ENCODE assay signal across 23 cellular contexts in the genomic region with DNA sequence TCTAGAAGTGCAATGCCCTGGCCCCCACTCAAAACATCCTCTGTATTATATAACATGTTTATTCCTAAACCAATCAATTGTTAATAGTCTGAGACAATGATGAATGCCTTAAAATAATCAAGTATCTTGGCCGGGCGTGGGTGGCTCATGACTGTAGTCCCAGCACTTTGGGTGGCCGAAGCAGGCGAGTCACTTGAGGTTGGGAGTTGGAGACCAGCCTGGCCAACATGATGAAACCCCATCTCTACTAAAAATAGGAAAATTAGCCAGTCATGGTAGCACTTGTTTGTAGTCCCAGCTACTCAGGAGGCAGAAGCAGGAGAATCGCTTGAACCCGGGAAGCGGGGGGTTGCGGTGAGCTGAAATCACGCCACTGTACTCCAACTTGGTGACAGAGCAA. TPM values are rescaled to one million over a fixed set of nuclear protein-coding genes. Genes with fewer than 3 reads are reported as not detected.
"Had no signal": no experiment of that assay in that cellular context is flagged by ENCODE, and none has a peak within 500 bp of the region (broad histone marks: within the 10 kb centered on the region; RNA-seq: fewer than 3 reads in every experiment).

No MANE protein-coding gene starts in this region.

- H3K27me3 ChIP-seq: esophagus squamous epithelium, pancreas, right lobe of liver, stomach, testis, tibial artery had no signal

- DNase-seq: cortex of kidney; effector memory CD8-positive, alpha-beta T cell; erythroblast; esophagus squamous epithelium; hypothalamus; immature natural killer cell; islet precursor cell; left ventricle myocardium superior; lower lobe of right lung; natural killer cell; pancreas; right lobe of liver; stimulated activated CD4-positive, alpha-beta T cell treated with anti-CD3 and anti-CD28 coated beads, Interleukin-12 subunit alpha, Interleukin-12 subunit beta, amount 100 ng/mL, for 4 hours; stimulated activated CD4-positive, alpha-beta T cell treated with anti-CD3 and anti-CD28 coated beads, Interleukin-1b, Interleukin-23, amount 100 ng/mL, for 48 hours; stimulated activated CD4-positive, alpha-beta T cell treated with anti-CD3 and anti-CD28 coated beads, Interleukin-4, amount 100 ng/mL, for 1 hour; stimulated activated CD8-positive, alpha-beta memory T cell treated with anti-CD3 and anti-CD28 coated beads, Interleukin-4, amount 100 ng/mL, for 48 hours; stimulated activated naive CD4-positive, alpha-beta T cell treated with Interleukin-2 at 50 U/mL for 16 hours; stomach; substantia nigra; testis; tibial artery had no signal

- H3K27me3 Mint-ChIP-seq: effector memory CD8-positive, alpha-beta T cell; type B pancreatic cell had no signal

- H3K9me3 ChIP-seq: esophagus squamous epithelium, lower lobe of right lung, pancreas, right lobe of liver, stomach, testis, tibial artery had no signal

- H3K9me3 Mint-ChIP-seq: type B pancreatic cell had no signal

- H3K4me1 Mint-ChIP-seq: immature natural killer cell, natural killer cell had no signal

- H3K4me3 Mint-ChIP-seq: effector memory CD8-positive, alpha-beta T cell; immature natural killer cell; natural killer cell; type B pancreatic cell had no signal

- H3K27ac Mint-ChIP-seq: effector memory CD8-positive, alpha-beta T cell; immature natural killer cell; natural killer cell; type B pancreatic cell had no signal

- H3K36me3 ChIP-seq: esophagus squamous epithelium, lower lobe of right lung, pancreas, right lobe of liver, stomach, tibial artery had no signal

- H3K4me2 ChIP-seq: smooth muscle cell had no signal

- H3K4me1 ChIP-seq: esophagus squamous epithelium, lower lobe of right lung, pancreas, right lobe of liver, stomach, testis, tibial artery had no signal

- H3K4me3 ChIP-seq: esophagus squamous epithelium, lower lobe of right lung, pancreas, right lobe of liver, smooth muscle cell, stomach, testis, tibial artery had no signal

- ATAC-seq: effector memory CD8-positive, alpha-beta T cell; left ventricle myocardium superior; lower lobe of right lung; natural killer cell; pancreas; right lobe of liver had no signal

- H3K36me3 Mint-ChIP-seq: immature natural killer cell, natural killer cell, type B pancreatic cell had no signal

- H3K27ac ChIP-seq: esophagus squamous epithelium, lower lobe of right lung, pancreas, right lobe of liver, stomach, testis, tibial artery had no signal

RNA-seq across cellular contexts. Expression of a gene that starts 29.4 kb away (rescaled TPM):
- total RNA-seq: natural killer cell had no signal
- polyA plus RNA-seq: immature natural killer cell had no signal
